In genomic region chr22:19766506-19767426, GRCh38 we compare ENCODE assay signal across 8 cellular contexts. TPM values are rescaled to one million over a fixed set of nuclear protein-coding genes. Genes with fewer than 3 reads are reported as not detected.
DNase-seq lines count a peak whose midpoint lies in the region; ATAC-seq and TF ChIP-seq lines count a peak whose summit lies in the region.

No MANE protein-coding gene starts in this region.

- no peak for ATAC-seq in GM18858 (IDR thresholded peaks at IDR 0.05; ENCODE audit: unreplicated experiment)

- no peaks in the 10 kb centered on the region for H3K36me3 Mint-ChIP-seq in activated naive CD4-positive, alpha-beta T cell treated with anti-CD3 and anti-CD28 coated beads, Interleukin-2, amount 10 ng/mL, durations not matched to agents 7 days and 5 days

- H3K9me3 Mint-ChIP-seq in activated naive CD4-positive, alpha-beta T cell treated with anti-CD3 and anti-CD28 coated beads, Interleukin-2, amount 10 ng/mL, durations not matched to agents 7 days and 5 days = no peaks in the 10 kb centered on the region

- peaks cover 95% of the 10 kb centered on the region for H3K27me3 Mint-ChIP-seq in activated naive CD4-positive, alpha-beta T cell treated with anti-CD3 and anti-CD28 coated beads, Interleukin-2, amount 10 ng/mL, durations not matched to agents 7 days and 5 days

- no peaks in the 10 kb centered on the region for H3K9me3 ChIP-seq in NT2/D1 (ENCODE audit: insufficient read depth, low read length)

- H3K4me3 Mint-ChIP-seq in activated naive CD4-positive, alpha-beta T cell treated with anti-CD3 and anti-CD28 coated beads, Interleukin-2, amount 10 ng/mL, durations not matched to agents 7 days and 5 days = peak overlapping the region; percentile 10

- H3K9ac ChIP-seq in NT2/D1 (ENCODE audit: insufficient read length, low read depth) = peak overlapping the region; percentile 32

- H3K27me3 ChIP-seq in NT2/D1 (ENCODE audit: insufficient read depth, insufficient read length) = peaks cover 73% of the 10 kb centered on the region
- H3K27me3 ChIP-seq in kidney epithelial cell (ENCODE audit: control insufficient read depth, insufficient read depth, low read length) = peaks cover 94% of the 10 kb centered on the region

- H3K27ac Mint-ChIP-seq in activated naive CD4-positive, alpha-beta T cell treated with anti-CD3 and anti-CD28 coated beads, Interleukin-2, amount 10 ng/mL, durations not matched to agents 7 days and 5 days = no peak overlapping the region

- peaks cover 13% of the 10 kb centered on the region for H3K4me1 Mint-ChIP-seq in activated naive CD4-positive, alpha-beta T cell treated with anti-CD3 and anti-CD28 coated beads, Interleukin-2, amount 10 ng/mL, durations not matched to agents 7 days and 5 days

- CTCF ChIA-PET in activated naive CD4-positive, alpha-beta T cell treated with anti-CD3 and anti-CD28 coated beads, Interleukin-2, amount 10 ng/mL, durations not matched to agents 7 days and 5 days (lab: Charles Lee) = interaction anchor here (0.5 kb wide), 1 partner anchor 89 kb away, joined by 4 read pairs; no protein-coding TSS in a partner anchor

- peak; percentile 30 for TF ChIP-seq CTCF in kidney epithelial cell (IDR thresholded peaks at IDR 0.05; ENCODE audit: insufficient read depth, low read length, poor library complexity, severe bottlenecking)

- H3K4me3 ChIP-seq in NT2/D1 (ENCODE audit: insufficient read length, low read depth) = peak overlapping the region; percentile 24
- no peak overlapping the region for H3K4me3 ChIP-seq in kidney epithelial cell (ENCODE audit: low read depth, low read length)

- peaks cover 11% of the 10 kb centered on the region for H3K4me1 ChIP-seq in NT2/D1 (ENCODE audit: insufficient read depth, insufficient read length)

- DNase-seq in CD1c-positive myeloid dendritic cell (ENCODE audit: extremely low spot score) = peak; percentile 55
- no peak for DNase-seq in NT2/D1 (ENCODE audit: low read depth, low spot score)
- peak; percentile 72 for DNase-seq in activated naive CD4-positive, alpha-beta T cell treated with anti-CD3 and anti-CD28 coated beads, Interleukin-2, amount 10 ng/mL, durations not matched to agents 7 days and 5 days
- no peak for DNase-seq in kidney epithelial cell (ENCODE audit: low read depth)
- peak; percentile 22 to 42 for DNase-seq in stimulated activated CD8-positive, alpha-beta memory T cell treated with anti-CD3 and anti-CD28 coated beads, Interleukin-7, amount 100 ng/mL, for 48 hours (ENCODE audit: extremely low read depth in 1 of 2, low read depth in 1 of 2)
- no peak for DNase-seq in nucleus accumbens (lab: John Stamatoyannopoulos, UW)
- no peak for DNase-seq in NCI-H2029 (lab: John Stamatoyannopoulos, UW)

- H3K36me3 ChIP-seq in NT2/D1 (ENCODE audit: insufficient read depth, insufficient read length, low read length) (no peaks in the 10 kb centered on the region), kidney epithelial cell (ENCODE audit: control insufficient read depth, insufficient read depth, low read length) (no peaks in the 10 kb centered on the region)

RNA-seq across cellular contexts. Expression of gene TBX1, which starts 6.2 kb away (rescaled TPM):
- total RNA-seq in kidney epithelial cell = not detected in 2 replicates

RNA-seq across cellular contexts. Expression of gene GP1BB, which starts 43.4 kb away (rescaled TPM):
- total RNA-seq in kidney epithelial cell = 0.50 and 1.8 TPM in 2 replicates

RNA-seq across cellular contexts. Expression of gene SEPTIN5, which starts 52.5 kb away (rescaled TPM):
- total RNA-seq in kidney epithelial cell = 6.5 and 10.1 TPM in 2 replicates

Comparison
In these comparisons a context has a peak if more than half of its experiments do, and no peak if none do; other contexts are left out.
1. DNase-seq: peak in CD1c-positive myeloid dendritic cell (single experiment), activated naive CD4-positive, alpha-beta T cell treated with anti-CD3 and anti-CD28 coated beads, Interleukin-2, amount 10 ng/mL, durations not matched to agents 7 days and 5 days (single experiment) and stimulated activated CD8-positive, alpha-beta memory T cell treated with anti-CD3 and anti-CD28 coated beads, Interleukin-7, amount 100 ng/mL, for 48 hours (2 of 2); none in NT2/D1 (single experiment), kidney epithelial cell (single experiment), nucleus accumbens (0 of 56) and NCI-H2029 (single experiment).